8 cellular contexts compared by ENCODE assay signal in genomic region chr19:54231077-54231931, GRCh38. TPM values are rescaled to one million over a fixed set of nuclear protein-coding genes. Genes with fewer than 3 reads are reported as not detected.
DNase-seq lines count a peak whose midpoint lies in the region; TF ChIP-seq lines count a peak whose summit lies in the region.

No MANE protein-coding gene starts in this region.

- H3K4me1 Mint-ChIP-seq in activated T-helper 1 cell treated with anti-CD3 and anti-CD28 coated beads, Interleukin-12 subunit alpha, Interleukin-12 subunit beta, Interleukin-2, Interleukin-4 antibody, amounts not matched to agents 30 ng/mL and 10 ng/mL and 1 ng/mL, durations not matched to agents 14 hours and 24 hours and 36 hours (ENCODE audit: low read depth): peaks cover 6% of the 10 kb centered on the region
- no peaks in the 10 kb centered on the region for H3K4me1 Mint-ChIP-seq in neural progenitor cell

- intact Hi-C loops in activated T-helper 1 cell treated with anti-CD3 and anti-CD28 coated beads, Interleukin-12 subunit alpha, Interleukin-12 subunit beta, Interleukin-2, Interleukin-4 antibody, amounts not matched to agents 30 ng/mL and 10 ng/mL and 1 ng/mL, durations not matched to agents 14 hours and 24 hours and 36 hours (cut with micrococcal nuclease): loop anchor here (1.0 to 5.0 kb wide), 6 partner anchors 21 to 161 kb away; partner anchors contain the start of genes CNOT3 and RPS9

- peak; percentile 99 for TF ChIP-seq CTCF in GM12872 (IDR thresholded peaks at IDR 0.05; ENCODE audit: insufficient read depth, low read depth, low read length)
- TF ChIP-seq CTCF in neural progenitor cell (IDR thresholded peaks at IDR 0.05): peak; percentile 98

- no peaks in the 10 kb centered on the region for H3K27me3 ChIP-seq in Karpas-422 (ENCODE audit: low read length)
- H3K27me3 ChIP-seq in neural progenitor cell: peaks cover 64% of the 10 kb centered on the region

- H3K4me3 ChIP-seq in Karpas-422 (ENCODE audit: low read length) (no peak overlapping the region), neural progenitor cell (no peak overlapping the region)

- H3K36me3 ChIP-seq in Karpas-422 (ENCODE audit: insufficient read depth, low read length) (no peaks in the 10 kb centered on the region), neural progenitor cell (no peaks in the 10 kb centered on the region)

- H3K79me2 ChIP-seq in Karpas-422 (ENCODE audit: low read length) (no peaks in the 10 kb centered on the region), neural progenitor cell (ENCODE audit: low read depth) (no peaks in the 10 kb centered on the region)

- no peaks in the 10 kb centered on the region for H3K36me3 Mint-ChIP-seq in activated T-helper 1 cell treated with anti-CD3 and anti-CD28 coated beads, Interleukin-12 subunit alpha, Interleukin-12 subunit beta, Interleukin-2, Interleukin-4 antibody, amounts not matched to agents 30 ng/mL and 10 ng/mL and 1 ng/mL, durations not matched to agents 14 hours and 24 hours and 36 hours (ENCODE audit: low read depth)
- H3K36me3 Mint-ChIP-seq in neural progenitor cell: no peaks in the 10 kb centered on the region

- peaks cover 3% of the 10 kb centered on the region for H3K9me3 Mint-ChIP-seq in activated T-helper 1 cell treated with anti-CD3 and anti-CD28 coated beads, Interleukin-12 subunit alpha, Interleukin-12 subunit beta, Interleukin-2, Interleukin-4 antibody, amounts not matched to agents 30 ng/mL and 10 ng/mL and 1 ng/mL, durations not matched to agents 14 hours and 24 hours and 36 hours
- H3K9me3 Mint-ChIP-seq in neural progenitor cell: peaks cover 20% of the 10 kb centered on the region

- H3K4me1 ChIP-seq in Karpas-422 (ENCODE audit: low read length) (no peaks in the 10 kb centered on the region), neural progenitor cell (no peaks in the 10 kb centered on the region)

- peaks cover 43% of the 10 kb centered on the region for H3K27me3 Mint-ChIP-seq in activated T-helper 1 cell treated with anti-CD3 and anti-CD28 coated beads, Interleukin-12 subunit alpha, Interleukin-12 subunit beta, Interleukin-2, Interleukin-4 antibody, amounts not matched to agents 30 ng/mL and 10 ng/mL and 1 ng/mL, durations not matched to agents 14 hours and 24 hours and 36 hours (ENCODE audit: insufficient read depth)
- H3K27me3 Mint-ChIP-seq in neural progenitor cell (ENCODE audit: insufficient read depth, low read depth): peaks cover 3% of the 10 kb centered on the region

- H3K4me2 ChIP-seq in Karpas-422 (ENCODE audit: low read depth, low read length, poor library complexity, severe bottlenecking) (no peak overlapping the region), neural progenitor cell (no peak overlapping the region)

- no peaks in the 10 kb centered on the region for H3K9me2 ChIP-seq in Karpas-422 (replicated peaks; ENCODE audit: insufficient read depth, low read length)

- H4K20me1 ChIP-seq in Karpas-422 (ENCODE audit: insufficient read depth, low read depth, low read length): no peaks in the 10 kb centered on the region
- no peaks in the 10 kb centered on the region for H4K20me1 ChIP-seq in neural progenitor cell (ENCODE audit: low read depth)

- no peak overlapping the region for H3K4me3 Mint-ChIP-seq in activated T-helper 1 cell treated with anti-CD3 and anti-CD28 coated beads, Interleukin-12 subunit alpha, Interleukin-12 subunit beta, Interleukin-2, Interleukin-4 antibody, amounts not matched to agents 30 ng/mL and 10 ng/mL and 1 ng/mL, durations not matched to agents 14 hours and 24 hours and 36 hours
- H3K4me3 Mint-ChIP-seq in neural progenitor cell: no peak overlapping the region

- H3K27ac Mint-ChIP-seq in activated T-helper 1 cell treated with anti-CD3 and anti-CD28 coated beads, Interleukin-12 subunit alpha, Interleukin-12 subunit beta, Interleukin-2, Interleukin-4 antibody, amounts not matched to agents 30 ng/mL and 10 ng/mL and 1 ng/mL, durations not matched to agents 14 hours and 24 hours and 36 hours: no peak overlapping the region
- H3K27ac Mint-ChIP-seq in neural progenitor cell: peak overlapping the region; percentile 23

- no peaks in the 10 kb centered on the region for H3K9me3 ChIP-seq in Karpas-422 (ENCODE audit: low read length)
- no peaks in the 10 kb centered on the region for H3K9me3 ChIP-seq in neural progenitor cell (ENCODE audit: low read depth)

- no peak overlapping the region for H2AFZ ChIP-seq in Karpas-422 (ENCODE audit: low read length)
- peak overlapping the region; percentile 81 for H2AFZ ChIP-seq in neural progenitor cell (replicated peaks)

- H3K9ac ChIP-seq in Karpas-422 (ENCODE audit: low read length) (peak overlapping the region; percentile 28; the same call in 1 of the 2 replicates), neural progenitor cell (no peak overlapping the region)

- no peak overlapping the region for H3K27ac ChIP-seq in Karpas-422 (ENCODE audit: low read length)
- H3K27ac ChIP-seq in neural progenitor cell: no peak overlapping the region

- no peaks in the 10 kb centered on the region for H3F3A ChIP-seq in neural progenitor cell (ENCODE audit: low read depth)

- DNase-seq in Karpas-422 (peak; percentile 95), RPMI8226 (peak; percentile 86), fibroblast of the conjunctiva (ENCODE audit: low read depth) (peak; percentile 71), neural progenitor cell (ENCODE audit: low spot score) (peak; percentile 90), stromal cell of bone marrow (ENCODE audit: low read depth) (peak; percentile 45), GM19238 (ENCODE audit: insufficient read length, low spot score) (no peak)
- DNase-seq in activated T-helper 1 cell treated with anti-CD3 and anti-CD28 coated beads, Interleukin-12 subunit alpha, Interleukin-12 subunit beta, Interleukin-2, Interleukin-4 antibody, amounts not matched to agents 30 ng/mL and 10 ng/mL and 1 ng/mL, durations not matched to agents 14 hours and 24 hours and 36 hours (ENCODE audit: low spot score): peak; percentile 77

RNA-seq across cellular contexts. Expression of gene LILRB3, which starts 8.5 kb away (rescaled TPM):
- 0.11 TPM in 1 of 2 replicates, not detected in the other for total RNA-seq in Karpas-422 (2014; rRNA removed; shearing (Covaris generic); ENCODE audit: low replicate concordance)
- total RNA-seq in activated T-helper 1 cell treated with anti-CD3 and anti-CD28 coated beads, Interleukin-12 subunit alpha, Interleukin-12 subunit beta, Interleukin-2, Interleukin-4 antibody, amounts not matched to agents 30 ng/mL and 10 ng/mL and 1 ng/mL, durations not matched to agents 14 hours and 24 hours and 36 hours: 0.67 and 0.78 TPM in 2 replicates
- not detected in 2 replicates for total RNA-seq in neural progenitor cell (ENCODE audit: low replicate concordance)

RNA-seq across cellular contexts. Expression of gene LILRA6, which starts 11.3 kb away (rescaled TPM):
- total RNA-seq in Karpas-422 (2014; rRNA removed; shearing (Covaris generic); ENCODE audit: low replicate concordance): not detected in 2 replicates
- 0.27 and 0.36 TPM in 2 replicates for total RNA-seq in activated T-helper 1 cell treated with anti-CD3 and anti-CD28 coated beads, Interleukin-12 subunit alpha, Interleukin-12 subunit beta, Interleukin-2, Interleukin-4 antibody, amounts not matched to agents 30 ng/mL and 10 ng/mL and 1 ng/mL, durations not matched to agents 14 hours and 24 hours and 36 hours
- total RNA-seq in neural progenitor cell (ENCODE audit: low replicate concordance): not detected in 2 replicates

RNA-seq across cellular contexts. Expression of gene LILRB5, which starts 25.8 kb away (rescaled TPM):
- not detected in 2 replicates for total RNA-seq in Karpas-422 (2014; rRNA removed; shearing (Covaris generic); ENCODE audit: low replicate concordance)
- total RNA-seq in activated T-helper 1 cell treated with anti-CD3 and anti-CD28 coated beads, Interleukin-12 subunit alpha, Interleukin-12 subunit beta, Interleukin-2, Interleukin-4 antibody, amounts not matched to agents 30 ng/mL and 10 ng/mL and 1 ng/mL, durations not matched to agents 14 hours and 24 hours and 36 hours: not detected in 2 replicates
- total RNA-seq in neural progenitor cell (ENCODE audit: low replicate concordance): not detected in 2 replicates

RNA-seq across cellular contexts. Expression of gene RPS9, which starts 30.6 kb away (rescaled TPM):
- total RNA-seq in Karpas-422 (2014; rRNA removed; shearing (Covaris generic); ENCODE audit: low replicate concordance): 3,304 and 6,295 TPM in 2 replicates
- 1,475 and 1,511 TPM in 2 replicates for total RNA-seq in activated T-helper 1 cell treated with anti-CD3 and anti-CD28 coated beads, Interleukin-12 subunit alpha, Interleukin-12 subunit beta, Interleukin-2, Interleukin-4 antibody, amounts not matched to agents 30 ng/mL and 10 ng/mL and 1 ng/mL, durations not matched to agents 14 hours and 24 hours and 36 hours
- total RNA-seq in neural progenitor cell (ENCODE audit: low replicate concordance): 1,773 and 2,732 TPM in 2 replicates

RNA-seq across cellular contexts. Expression of gene TSEN34, which starts 40.2 kb away (rescaled TPM):
- total RNA-seq in Karpas-422 (2014; rRNA removed; shearing (Covaris generic); ENCODE audit: low replicate concordance): 28.1 and 39.8 TPM in 2 replicates
- 20.1 and 20.9 TPM in 2 replicates for total RNA-seq in activated T-helper 1 cell treated with anti-CD3 and anti-CD28 coated beads, Interleukin-12 subunit alpha, Interleukin-12 subunit beta, Interleukin-2, Interleukin-4 antibody, amounts not matched to agents 30 ng/mL and 10 ng/mL and 1 ng/mL, durations not matched to agents 14 hours and 24 hours and 36 hours
- total RNA-seq in neural progenitor cell (ENCODE audit: low replicate concordance): 10.3 and 37.3 TPM in 2 replicates
